ENCODE assay signal across 1 cellular context in the genomic region with DNA sequence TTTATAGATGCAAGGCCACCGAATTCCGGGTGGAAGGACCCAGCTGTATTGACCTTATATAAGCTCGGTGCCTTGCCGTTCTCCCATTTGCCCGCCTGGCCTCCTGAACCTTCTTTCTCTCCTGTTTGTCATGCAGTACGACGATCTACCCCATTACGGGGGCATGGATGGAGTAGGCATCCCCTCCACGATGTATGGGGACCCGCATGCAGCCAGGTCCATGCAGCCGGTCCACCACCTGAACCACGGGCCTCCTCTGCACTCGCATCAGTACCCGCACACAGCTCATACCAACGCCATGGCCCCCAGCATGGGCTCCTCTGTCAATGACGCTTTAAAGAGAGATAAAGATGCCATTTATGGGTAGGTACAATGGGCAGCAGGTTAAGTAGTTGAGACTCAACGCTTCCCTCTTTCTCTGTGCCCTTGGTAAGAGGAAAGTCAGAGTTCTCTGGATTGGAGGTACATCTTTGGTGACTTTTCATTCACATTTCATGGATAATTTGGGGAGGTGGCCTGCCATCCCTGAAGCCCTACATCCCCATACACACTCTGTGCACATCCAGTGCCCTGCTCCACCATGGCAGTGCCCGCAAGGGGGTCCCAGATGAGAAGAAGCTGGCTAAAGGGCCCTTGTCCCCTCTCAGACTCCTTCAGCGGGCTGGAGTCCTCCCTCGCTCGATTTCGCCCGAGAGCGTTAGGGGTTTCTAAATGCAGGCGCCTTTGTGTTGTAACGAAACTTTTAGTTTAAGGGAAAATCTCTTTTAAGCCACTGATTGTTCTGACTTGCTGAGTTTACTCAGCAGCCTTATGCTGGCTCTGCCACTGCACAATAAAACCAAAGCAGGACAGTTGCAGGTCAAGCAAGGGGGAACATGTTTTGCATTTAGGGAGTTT.
A peak's percentile ranks its signal among the peaks of the same experiment; 100 is the strongest.
TF ChIP-seq lines count a peak whose summit lies in the region.

No MANE protein-coding gene starts in this region.

TF ChIP-seq in neural cell, 6 proteins besides CTCF, POLR2A, EP300 and RAD21 (continued from another document):
- TF ChIP-seq, protein P1, sequence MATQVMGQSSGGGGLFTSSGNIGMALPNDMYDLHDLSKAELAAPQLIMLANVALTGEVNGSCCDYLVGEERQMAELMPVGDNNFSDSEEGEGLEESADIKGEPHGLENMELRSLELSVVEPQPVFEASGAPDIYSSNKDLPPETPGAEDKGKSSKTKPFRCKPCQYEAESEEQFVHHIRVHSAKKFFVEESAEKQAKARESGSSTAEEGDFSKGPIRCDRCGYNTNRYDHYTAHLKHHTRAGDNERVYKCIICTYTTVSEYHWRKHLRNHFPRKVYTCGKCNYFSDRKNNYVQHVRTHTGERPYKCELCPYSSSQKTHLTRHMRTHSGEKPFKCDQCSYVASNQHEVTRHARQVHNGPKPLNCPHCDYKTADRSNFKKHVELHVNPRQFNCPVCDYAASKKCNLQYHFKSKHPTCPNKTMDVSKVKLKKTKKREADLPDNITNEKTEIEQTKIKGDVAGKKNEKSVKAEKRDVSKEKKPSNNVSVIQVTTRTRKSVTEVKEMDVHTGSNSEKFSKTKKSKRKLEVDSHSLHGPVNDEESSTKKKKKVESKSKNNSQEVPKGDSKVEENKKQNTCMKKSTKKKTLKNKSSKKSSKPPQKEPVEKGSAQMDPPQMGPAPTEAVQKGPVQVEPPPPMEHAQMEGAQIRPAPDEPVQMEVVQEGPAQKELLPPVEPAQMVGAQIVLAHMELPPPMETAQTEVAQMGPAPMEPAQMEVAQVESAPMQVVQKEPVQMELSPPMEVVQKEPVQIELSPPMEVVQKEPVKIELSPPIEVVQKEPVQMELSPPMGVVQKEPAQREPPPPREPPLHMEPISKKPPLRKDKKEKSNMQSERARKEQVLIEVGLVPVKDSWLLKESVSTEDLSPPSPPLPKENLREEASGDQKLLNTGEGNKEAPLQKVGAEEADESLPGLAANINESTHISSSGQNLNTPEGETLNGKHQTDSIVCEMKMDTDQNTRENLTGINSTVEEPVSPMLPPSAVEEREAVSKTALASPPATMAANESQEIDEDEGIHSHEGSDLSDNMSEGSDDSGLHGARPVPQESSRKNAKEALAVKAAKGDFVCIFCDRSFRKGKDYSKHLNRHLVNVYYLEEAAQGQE (IDR thresholded peaks at IDR 0.05; ENCODE audit: borderline replicate concordance): peak; percentile 13
- no peak for TF ChIP-seq SMC3 (conservative IDR thresholded peaks at IDR 0.05; ENCODE audit: poor library complexity)
